In the genomic region with DNA sequence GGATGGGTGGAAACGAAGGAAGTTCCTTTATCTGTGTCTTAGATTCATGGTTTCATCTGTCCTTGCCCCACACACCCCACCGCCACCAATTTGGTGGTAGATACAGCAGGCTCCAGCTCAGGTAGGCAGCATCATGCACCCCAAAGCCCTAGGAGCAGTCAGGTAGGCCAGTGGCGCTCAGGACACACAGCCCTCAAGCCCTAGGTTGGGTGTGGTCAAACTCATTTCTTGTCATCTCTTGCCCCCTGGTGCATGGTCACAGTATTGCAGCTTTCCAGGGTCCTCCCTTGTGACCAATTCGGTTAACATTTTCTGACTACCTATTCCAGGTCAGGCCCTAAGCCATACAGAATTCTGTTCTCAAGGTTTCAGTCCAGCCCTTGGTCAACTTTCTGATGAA, we compare ENCODE assay signal across 1 cellular context.
TF ChIP-seq lines count a peak whose summit lies in the region.

No MANE protein-coding gene starts in this region.

TF ChIP-seq in H1, 55 proteins besides CTCF, POLR2A, EP300 and RAD21:
- TF ChIP-seq ZNF274 (IDR thresholded peaks at IDR 0.05; ENCODE audit: borderline replicate concordance, extremely low read depth, low read length) (no peak), SAP30 (IDR thresholded peaks at IDR 0.05; ENCODE audit: insufficient read depth, insufficient replicate concordance, low read length) (no peak), FOSL1 (IDR thresholded peaks at IDR 0.05; ENCODE audit: insufficient read depth, low read depth, low read length) (no peak), JUN (IDR thresholded peaks at IDR 0.05; ENCODE audit: low read depth, low read length) (no peak), RFX5 (IDR thresholded peaks at IDR 0.05; ENCODE audit: borderline replicate concordance, low read depth, low read length) (no peak), RBBP5 (IDR thresholded peaks at IDR 0.05; ENCODE audit: borderline replicate concordance, low read depth, low read length) (no peak), BACH1 (IDR thresholded peaks at IDR 0.05; ENCODE audit: low read length) (no peak), TAF1 (IDR thresholded peaks at IDR 0.05; ENCODE audit: low read depth, low read length) (no peak), SIN3A (conservative IDR thresholded peaks at IDR 0.05 in 1 of 2, IDR thresholded peaks at IDR 0.05 in 1 of 2; ENCODE audit: low read depth in 1 of 2, low read length in 2 of 2) (no peak), RXRA (IDR thresholded peaks at IDR 0.05; ENCODE audit: insufficient read depth, low read depth, low read length) (no peak)
- TF ChIP-seq, protein P1, sequence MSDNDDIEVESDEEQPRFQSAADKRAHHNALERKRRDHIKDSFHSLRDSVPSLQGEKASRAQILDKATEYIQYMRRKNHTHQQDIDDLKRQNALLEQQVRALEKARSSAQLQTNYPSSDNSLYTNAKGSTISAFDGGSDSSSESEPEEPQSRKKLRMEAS (IDR thresholded peaks at IDR 0.05), result no peak
- TF ChIP-seq, protein P2, sequence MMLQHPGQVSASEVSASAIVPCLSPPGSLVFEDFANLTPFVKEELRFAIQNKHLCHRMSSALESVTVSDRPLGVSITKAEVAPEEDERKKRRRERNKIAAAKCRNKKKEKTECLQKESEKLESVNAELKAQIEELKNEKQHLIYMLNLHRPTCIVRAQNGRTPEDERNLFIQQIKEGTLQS (IDR thresholded peaks at IDR 0.05; ENCODE audit: insufficient read depth, low read depth, low read length), result no peak
- TF ChIP-seq, protein P3, sequence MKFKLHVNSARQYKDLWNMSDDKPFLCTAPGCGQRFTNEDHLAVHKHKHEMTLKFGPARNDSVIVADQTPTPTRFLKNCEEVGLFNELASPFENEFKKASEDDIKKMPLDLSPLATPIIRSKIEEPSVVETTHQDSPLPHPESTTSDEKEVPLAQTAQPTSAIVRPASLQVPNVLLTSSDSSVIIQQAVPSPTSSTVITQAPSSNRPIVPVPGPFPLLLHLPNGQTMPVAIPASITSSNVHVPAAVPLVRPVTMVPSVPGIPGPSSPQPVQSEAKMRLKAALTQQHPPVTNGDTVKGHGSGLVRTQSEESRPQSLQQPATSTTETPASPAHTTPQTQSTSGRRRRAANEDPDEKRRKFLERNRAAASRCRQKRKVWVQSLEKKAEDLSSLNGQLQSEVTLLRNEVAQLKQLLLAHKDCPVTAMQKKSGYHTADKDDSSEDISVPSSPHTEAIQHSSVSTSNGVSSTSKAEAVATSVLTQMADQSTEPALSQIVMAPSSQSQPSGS (IDR thresholded peaks at IDR 0.05; ENCODE audit: low read length), result no peak
